Comparison of ENCODE assay signal across 8 cellular contexts in genomic region chr11:62081378-62082291, GRCh38. TPM values are rescaled to one million over a fixed set of nuclear protein-coding genes. Genes with fewer than 3 reads are reported as not detected.
A peak's percentile ranks its signal among the peaks of the same experiment; 100 is the strongest.
DNase-seq lines count a peak whose midpoint lies in the region; ATAC-seq, FAIRE-seq and TF ChIP-seq lines count a peak whose summit lies in the region.

No MANE protein-coding gene starts in this region.

- H2AFZ ChIP-seq in H1 (ENCODE audit: low read length), result 0 out of 2 replicates have a peak overlapping the region, but pooled peaks have one; percentile 56

- no peak for ATAC-seq in GM21367 (IDR thresholded peaks at IDR 0.05; ENCODE audit: unreplicated experiment)

- peak overlapping the region; percentile 11; the same call in 1 of the 2 replicates for H2BK12ac ChIP-seq in H1 (ENCODE audit: low read depth, low read length)

- peak overlapping the region in 1 of 2 experiments; percentile 24; a peak in 1 of 4 replicates for H3K4me2 ChIP-seq in H1 (ENCODE audit: insufficient read depth in 1 of 2, low read depth in 2 of 2, low read length in 2 of 2)

- no peak overlapping the region for H3K27ac ChIP-seq in H1 (ENCODE audit: low read depth, low read length)

- 29% methylated on average over 16 of the region's 16 CpGs; no CpG with 5 or more reads in 1 of the 2 experiments for WGBS in H1 (ENCODE audit: extremely low coverage in 1 of 2, insufficient coverage in 1 of 2, insufficient read length in 1 of 2, insufficient replicate concordance in 2 of 2, low coverage in 1 of 2, low lambda C conversion rate in 2 of 2, missing lambda C conversion rate in 1 of 2), 2 experiments

- no peak overlapping the region for H2BK20ac ChIP-seq in H1 (ENCODE audit: low read length)

- H3K27me3 ChIP-seq in H1 (replicated peaks in 1 of 4; ENCODE audit: control insufficient read depth in 3 of 4, extremely low read depth in 1 of 4, insufficient read depth in 3 of 4, low read length in 3 of 4), result no peaks in the 10 kb centered on the region

- H3K4ac ChIP-seq in H1 (replicated peaks; ENCODE audit: insufficient read length, low read depth, low read length), result no peak overlapping the region

- DNase-seq in CD1c-positive myeloid dendritic cell (ENCODE audit: extremely low spot score) (peak; percentile 83), HUDEP-2 (lab: John Stamatoyannopoulos, UW; ENCODE audit: unreplicated experiment in 76 of 76) (peak in 66 of 76 experiments; percentile 2 to 83 (median 56)), NOMO-1 treated with DMSO at 0.1 percent for 48 hours (lab: John Stamatoyannopoulos, UW; ENCODE audit: unreplicated experiment) (peak; percentile 60), H1 (ENCODE audit: low read depth in 1 of 2, low spot score in 2 of 2) (peak; percentile 25 to 95), midbrain (lab: John Stamatoyannopoulos, UW) (peak; percentile 89)
- peak; percentile 50 to 67 (median 53) for DNase-seq in activated CD8-positive, alpha-beta memory T cell treated with anti-CD3 and anti-CD28 coated beads for 48 hours (ENCODE audit: low read depth in 2 of 3, low spot score in 2 of 3)
- DNase-seq in stimulated activated CD8-positive, alpha-beta memory T cell treated with anti-CD3 and anti-CD28 coated beads, Interleukin-4, amount 100 ng/mL, for 1 hour (ENCODE audit: low read depth in 2 of 2, low spot score in 1 of 2), result peak; percentile 67 to 69

- TF ChIP-seq POLR2A in H1 (IDR thresholded peaks at IDR 0.05; ENCODE audit: control extremely low read depth in 1 of 2, low read depth in 2 of 2, low read length in 2 of 2), result no peak

- no peaks in the 10 kb centered on the region for H3K23me2 ChIP-seq in H1 (ENCODE audit: low read depth, low read length)

- TF ChIP-seq CTCF in H1 (IDR thresholded peaks at IDR 0.05; ENCODE audit: control extremely low read depth in 1 of 3, insufficient read depth in 1 of 3, low read depth in 1 of 3, low read length in 3 of 3), result peak; percentile 84 to 94 (median 89)

- no peak overlapping the region for H4K91ac ChIP-seq in H1 (replicated peaks; ENCODE audit: insufficient read length, low read length)

- no peak overlapping the region; the same call in 1 of the 2 replicates for H2BK15ac ChIP-seq in H1 (ENCODE audit: low read length)

- no peaks in the 10 kb centered on the region for H3K79me2 ChIP-seq in H1 (ENCODE audit: control insufficient read depth in 1 of 2, insufficient read depth in 2 of 2, low read length in 2 of 2)

- CTCF ChIA-PET in H1 (lab: Charles Lee; ENCODE audit: partially characterized antibody), result interaction anchor here (0.5 to 10.0 kb wide), 75 partner anchors 9 to 406 kb away, joined by 3 to 198 read pairs (median 5); partner anchors contain the start of genes BEST1 and FTH1

- no peak overlapping the region for H4K5ac ChIP-seq in H1 (ENCODE audit: insufficient read length, low read depth, low read length)

- no peaks in the 10 kb centered on the region for H3K79me1 ChIP-seq in H1 (ENCODE audit: low read depth, low read length)

- H3K23ac ChIP-seq in H1 (ENCODE audit: insufficient read length), result no peak overlapping the region

- 0 out of 2 replicates have a peak overlapping the region, but pooled peaks have one; percentile 17 for H2BK5ac ChIP-seq in H1 (ENCODE audit: low read depth, low read length)

- TF ChIP-seq EP300 in H1 (IDR thresholded peaks at IDR 0.05; ENCODE audit: borderline replicate concordance in 1 of 2, low read depth in 2 of 2, low read length in 2 of 2), result no peak

- no peaks in the 10 kb centered on the region for H3K4me1 ChIP-seq in H1 (replicated peaks in 1 of 4; ENCODE audit: control insufficient read depth in 3 of 4, insufficient read depth in 4 of 4, low read length in 3 of 4)

- TF ChIP-seq RAD21 in H1 (IDR thresholded peaks at IDR 0.05 in 1 of 2, conservative IDR thresholded peaks at IDR 0.05 in 1 of 2; ENCODE audit: low read depth in 2 of 2, low read length in 2 of 2), result peak; percentile 98 to 99

- H3K18ac ChIP-seq in H1 (ENCODE audit: extremely low read depth, low read length), result no peak overlapping the region

- peaks cover under 1 to 4% of the 10 kb centered on the region in 2 experiments; a peak in 1 of 4 replicates for H3K9me3 ChIP-seq in H1 (ENCODE audit: insufficient read depth in 2 of 2, low read depth in 1 of 2, low read length in 1 of 2)

- H2AK5ac ChIP-seq in H1 (ENCODE audit: low read depth, low read length), result no peak overlapping the region

- POLR2A ChIA-PET in H1 (lab: Charles Lee; ENCODE audit: partially characterized antibody), result interaction anchor here (0.8 to 3.6 kb wide), 9 partner anchors 25 to 266 kb away, joined by 3 to 25 read pairs (median 3); partner anchors contain the start of gene FTH1

- H3K56ac ChIP-seq in H1 (replicated peaks; ENCODE audit: insufficient read length, low read depth, low read length), result no peak overlapping the region

- no peak overlapping the region for H2BK120ac ChIP-seq in H1 (replicated peaks; ENCODE audit: low read depth, low read length)

- no peak overlapping the region for H4K8ac ChIP-seq in H1 (ENCODE audit: extremely low read depth, insufficient read depth, low read length)

- no peaks in the 10 kb centered on the region for H4K20me1 ChIP-seq in H1 (replicated peaks in 1 of 2; ENCODE audit: control insufficient read depth in 1 of 2, insufficient read depth in 2 of 2, low read length in 2 of 2)

- H3K4me3 ChIP-seq in H1 (ENCODE audit: extremely low read depth in 1 of 4, insufficient read depth in 2 of 4, low read depth in 3 of 4, low read length in 4 of 4), result no peak overlapping the region

- peak; percentile 78 for FAIRE-seq in H1 (lab: Jason Lieb, UNC)

- H3K36me3 ChIP-seq in H1 (ENCODE audit: control insufficient read depth in 2 of 4, insufficient read depth in 4 of 4, low read length in 3 of 4), result no peaks in the 10 kb centered on the region

- H3K14ac ChIP-seq in H1 (ENCODE audit: insufficient read length), result no peak overlapping the region

- H3K9ac ChIP-seq in H1 (replicated peaks in 1 of 4; ENCODE audit: extremely low read depth in 1 of 4, low read depth in 3 of 4, low read length in 3 of 4), result no peak overlapping the region

TF ChIP-seq in H1, 55 proteins besides CTCF, POLR2A, EP300 and RAD21:
- TF ChIP-seq E2F6 (IDR thresholded peaks at IDR 0.05) (no peak), CREB1 (IDR thresholded peaks at IDR 0.05) (peak; percentile 36; the same call in 1 of the 2 replicates), TEAD4 (IDR thresholded peaks at IDR 0.05; ENCODE audit: low read depth, low read length) (peak; percentile 60; the same call in 1 of the 2 replicates), MAFK (IDR thresholded peaks at IDR 0.05; ENCODE audit: low read depth, low read length) (0 out of 2 replicates have a peak, but pooled peaks have one; percentile 13), BACH1 (IDR thresholded peaks at IDR 0.05; ENCODE audit: low read length) (0 out of 2 replicates have a peak, but pooled peaks have one; percentile 37), RXRA (IDR thresholded peaks at IDR 0.05; ENCODE audit: insufficient read depth, low read depth, low read length) (no peak), MAX (IDR thresholded peaks at IDR 0.05) (peak; percentile 67), ASH2L (IDR thresholded peaks at IDR 0.05; ENCODE audit: low read length) (peak; percentile 39), EGR1 (IDR thresholded peaks at IDR 0.05; ENCODE audit: borderline replicate concordance, low read depth, low read length) (no peak), CBX5 (IDR thresholded peaks at IDR 0.05; ENCODE audit: low read depth, low read length) (no peak), SIN3A (conservative IDR thresholded peaks at IDR 0.05 in 1 of 2, IDR thresholded peaks at IDR 0.05 in 1 of 2; ENCODE audit: low read depth in 1 of 2, low read length in 2 of 2) (peak in 1 of 2 experiments; percentile 51; a peak in 1 of 4 replicates), HDAC6 (IDR thresholded peaks at IDR 0.05; ENCODE audit: low read depth, low read length) (no peak), USF2 (IDR thresholded peaks at IDR 0.05; ENCODE audit: low read length) (peak; percentile 79), SP1 (IDR thresholded peaks at IDR 0.05; ENCODE audit: low read depth, low read length) (0 out of 2 replicates have a peak, but pooled peaks have one; percentile 12), TCF12 (IDR thresholded peaks at IDR 0.05; ENCODE audit: low read depth, low read length) (no peak), CBX8 (IDR thresholded peaks at IDR 0.05; ENCODE audit: borderline replicate concordance, low read depth, low read length) (no peak)
- TF ChIP-seq, protein P1, sequence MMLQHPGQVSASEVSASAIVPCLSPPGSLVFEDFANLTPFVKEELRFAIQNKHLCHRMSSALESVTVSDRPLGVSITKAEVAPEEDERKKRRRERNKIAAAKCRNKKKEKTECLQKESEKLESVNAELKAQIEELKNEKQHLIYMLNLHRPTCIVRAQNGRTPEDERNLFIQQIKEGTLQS (IDR thresholded peaks at IDR 0.05; ENCODE audit: insufficient read depth, low read depth, low read length), result 0 out of 2 replicates have a peak, but pooled peaks have one; percentile 30
TF ChIP-seq in H1: peak in this region for 10.

RNA-seq across cellular contexts. Expression of gene INCENP, which starts 42.2 kb away (rescaled TPM):
- 132 TPM in 2 replicates for total RNA-seq in H1 (2021; fragmentation: NEBNext Ultra II Directional; extraction: Animal tissue kit (Norgen Biotek cat#: 25700))
- 25.4 and 47.9 TPM in 2 replicates for polyA plus RNA-seq in H1 (2011; rRNA removed)
- polyA plus RNA-seq in H1 (2011; cell fraction: cytosol; rRNA removed), result 34.6 TPM
- polyA plus RNA-seq in H1 (2011; cell fraction: nucleus; rRNA removed), result 114 TPM
- polyA plus RNA-seq in H1 (2012, experiment 1 of 2), result 42.2 to 60.3 TPM (median 55.6 TPM) in 4 replicates
- 22.5 TPM for polyA plus RNA-seq in H1 (2012, experiment 2 of 2)
- polyA plus RNA-seq in H1 (2013, experiment 1 of 2), result 40.1 TPM
- polyA plus RNA-seq in H1 (2013, experiment 2 of 2), result 37.8 TPM
- polyA minus RNA-seq in H1 (2011; rRNA and poly(A)+ RNA removed), result 39.7 and 43.3 TPM in 2 replicates
- polyA minus RNA-seq in H1 (2011; cell fraction: cytosol; rRNA and poly(A)+ RNA removed), result 69.2 TPM
- polyA minus RNA-seq in H1 (2011; cell fraction: nucleus; rRNA and poly(A)+ RNA removed), result 66.6 TPM
